Comparison of ENCODE assay signal across 8 cellular contexts in the genomic region with DNA sequence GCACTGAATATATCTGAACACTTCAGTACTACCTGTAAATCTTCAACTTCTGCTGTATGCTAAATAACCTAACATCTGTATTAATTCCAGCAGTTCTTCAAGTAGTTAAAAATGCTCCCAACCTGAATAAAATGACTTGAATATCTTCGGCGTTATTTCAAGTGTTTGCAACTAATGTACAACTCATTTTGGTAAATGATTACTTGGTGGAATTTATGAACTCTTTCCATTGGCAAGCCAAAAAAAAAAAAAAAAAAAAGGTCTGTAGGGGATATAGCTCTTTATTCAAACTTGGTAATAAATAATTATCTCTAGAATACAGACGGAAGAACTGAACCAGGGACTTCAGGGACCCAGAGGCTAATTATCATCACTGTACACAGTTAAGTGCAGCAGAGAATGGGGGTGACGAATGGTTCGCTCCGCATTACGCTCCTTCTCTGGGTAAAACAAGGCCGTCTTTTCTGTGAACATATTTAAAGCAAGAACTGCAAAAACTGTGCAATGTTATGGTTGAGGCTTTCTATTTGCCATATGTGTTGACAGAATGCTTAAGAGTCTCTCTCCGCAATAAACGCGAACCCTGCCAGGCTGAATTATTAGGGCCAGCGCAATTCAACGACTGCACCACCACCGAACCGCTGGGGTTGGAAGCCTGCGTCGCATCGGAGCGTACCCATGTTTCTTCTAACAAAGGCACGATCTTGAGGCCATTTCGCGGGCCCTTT. TPM values are rescaled to one million over a fixed set of nuclear protein-coding genes. Genes with fewer than 3 reads are reported as not detected.
DNase-seq lines count a peak whose midpoint lies in the region; ATAC-seq and TF ChIP-seq lines count a peak whose summit lies in the region.

No MANE protein-coding gene starts in this region.

- no peak overlapping the region for H4K8ac ChIP-seq in mesendoderm (ENCODE audit: low read depth, low read length)

- H3K27ac ChIP-seq in heart left ventricle (peak overlapping the region; percentile 96 to 100 (median 99)), mesendoderm (ENCODE audit: low read depth, low read length) (peak overlapping the region; percentile 93), uterus (peak overlapping the region; percentile 99 to 100)

- H3K9ac ChIP-seq in mesendoderm (ENCODE audit: low read length) = peak overlapping the region; percentile 88

- no peak for TF ChIP-seq POLR2A in heart left ventricle (IDR thresholded peaks at IDR 0.05)
- no peak for TF ChIP-seq POLR2A in uterus (IDR thresholded peaks at IDR 0.05)

- peaks cover 19% of the 10 kb centered on the region for H3K79me2 ChIP-seq in mesendoderm (ENCODE audit: control insufficient read depth, insufficient read depth, low read length)

- no peak overlapping the region for H2BK120ac ChIP-seq in mesendoderm (ENCODE audit: low read depth, low read length)

- ATAC-seq in heart left ventricle (no peak), Right ventricle myocardium inferior (no peak)

- H3K23ac ChIP-seq in mesendoderm (ENCODE audit: low read length) = peak overlapping the region; percentile 48

- peak overlapping the region; percentile 78 for H3K4me2 ChIP-seq in mesendoderm (ENCODE audit: low read length)

- intact Hi-C loops in heart left ventricle (cut with DNase I) = loop anchor here in 9 of 10 donors (1.0 to 10.0 kb wide), 9 partner anchors 88 to 220 kb away; a partner anchor contains a TSS
- intact Hi-C loops in Right ventricle myocardium inferior (cut with DNase I) = loop anchor here (2.0 to 10.0 kb wide), 2 partner anchors 90 to 220 kb away; a partner anchor contains a TSS
- intact Hi-C loops in uterus (cut with DNase I; ENCODE audit: low total_unique reads) = loop anchor here (2.0 kb wide), 1 partner anchor 220 kb away; a partner anchor contains a TSS

- H2BK5ac ChIP-seq in mesendoderm (ENCODE audit: low read length) = no peak overlapping the region

- DNase-seq in heart left ventricle (peak in 1 of 5 donors; percentile 18), Right ventricle myocardium inferior (ENCODE audit: missing footprints) (no peak), NCI-H1694 treated with DMSO at 0.1 percent for 48 hours (lab: John Stamatoyannopoulos, UW) (peak; percentile 67), cardiac fibroblast (ENCODE audit: low read depth in 2 of 2) (no peak), mesendoderm (peak; percentile 11), uterus (no peak), iPS-NIHi7 (ENCODE audit: extremely low spot score) (no peak), GOT3 (lab: John Stamatoyannopoulos, UW) (no peak)

- H2AK5ac ChIP-seq in mesendoderm (ENCODE audit: low read length) = no peak overlapping the region

- H3K18ac ChIP-seq in mesendoderm (ENCODE audit: low read length) = peak overlapping the region; percentile 83

- no peaks in the 10 kb centered on the region for H3K79me1 ChIP-seq in mesendoderm (ENCODE audit: low read length)

- H3K4me1 ChIP-seq in heart left ventricle (peaks cover 0 to 26% (median 11%) of the 10 kb centered on the region in 12 donors), mesendoderm (ENCODE audit: control insufficient read depth, low read depth, low read length) (no peaks in the 10 kb centered on the region), uterus (no peaks in the 10 kb centered on the region)

- H3K27me3 ChIP-seq in heart left ventricle (no peaks in the 10 kb centered on the region), mesendoderm (ENCODE audit: insufficient read depth, low read length, poor library complexity) (peaks cover 5% of the 10 kb centered on the region), uterus (no peaks in the 10 kb centered on the region)

- H2BK15ac ChIP-seq in mesendoderm (replicated peaks; ENCODE audit: low read depth) = no peak overlapping the region

- H3K4ac ChIP-seq in mesendoderm (ENCODE audit: low read depth, low read length) = no peak overlapping the region

- H3K56ac ChIP-seq in mesendoderm (ENCODE audit: low read length) = peak overlapping the region; percentile 93

- WGBS in heart left ventricle, 4 donors = 4 to 8% (median 5%) methylated on average over 20 to 22 of the region's 22 CpGs
- no CpG with 5 or more reads among the region's 22 CpGs for WGBS in mesendoderm (ENCODE audit: extremely low coverage, insufficient coverage, low lambda C conversion rate)

- H3K9me3 ChIP-seq in heart left ventricle (no peaks in the 10 kb centered on the region), uterus (no peaks in the 10 kb centered on the region)

- H3K4me3 ChIP-seq in heart left ventricle (peak overlapping the region; percentile 50 to 97 (median 91)), cardiac fibroblast (replicated peaks in 1 of 2; ENCODE audit: low read depth in 2 of 2, low read length in 2 of 2) (peak overlapping the region; percentile 64 to 79), mesendoderm (ENCODE audit: low read length) (peak overlapping the region; percentile 60), uterus (peak overlapping the region; percentile 92 to 96)

- no peak overlapping the region for H4K5ac ChIP-seq in mesendoderm (ENCODE audit: low read length)

- no peaks in the 10 kb centered on the region for H3K36me3 ChIP-seq in heart left ventricle
- H3K36me3 ChIP-seq in mesendoderm (ENCODE audit: control insufficient read depth, insufficient read depth, low read length) = no peaks in the 10 kb centered on the region
- H3K36me3 ChIP-seq in uterus = no peaks in the 10 kb centered on the region

- TF ChIP-seq CTCF in heart left ventricle (IDR thresholded peaks at IDR 0.05) = no peak
- TF ChIP-seq CTCF in cardiac fibroblast (IDR thresholded peaks at IDR 0.05; ENCODE audit: low read depth, low read length) = no peak
- TF ChIP-seq CTCF in uterus (IDR thresholded peaks at IDR 0.05) = no peak

RNA-seq across cellular contexts. Expression of a gene that starts 1.8 kb away (rescaled TPM):
- total RNA-seq in heart left ventricle = 10 to 100 TPM; 28.4 to 59.1 (median 41.3) TPM
- polyA plus RNA-seq in heart left ventricle = 10 to 100 TPM in 1 of 2 donors, 1 to 10 TPM in 1; 6.7 to 17.7 TPM
- total RNA-seq in Right ventricle myocardium inferior = 30.5 TPM
- polyA plus RNA-seq in mesendoderm (2013, experiment 1 of 2) = 20.2 TPM
- polyA plus RNA-seq in mesendoderm (2013, experiment 2 of 2) = 21.1 TPM
- 100 to 1,000 TPM in 1 of 4 donors, 10 to 100 TPM in 3; 26.1 to 159 (median 81.8) TPM for total RNA-seq in uterus

Comparison
In these comparisons a context has a peak if more than half of its experiments do, and no peak if none do; other contexts are left out.
1. DNase-seq: peak in NCI-H1694 treated with DMSO at 0.1 percent for 48 hours (single experiment) and mesendoderm (single experiment); none in Right ventricle myocardium inferior (single experiment), cardiac fibroblast (0 of 2), uterus (0 of 2), iPS-NIHi7 (single experiment) and GOT3 (single experiment).
2. Peak in every context shown above with its lines, with median percentiles within 50 percentile points of each other: H3K27ac ChIP-seq and H3K4me3 ChIP-seq.